Comparison of ENCODE assay signal across 11 cellular contexts in genomic region chr2:63101954-63102353, GRCh38. TPM values are rescaled to one million over a fixed set of nuclear protein-coding genes. Genes with fewer than 3 reads are reported as not detected.
"Had no signal": no experiment of that assay in that cellular context is flagged by ENCODE, and none has a peak within 500 bp of the region (broad histone marks: within the 10 kb centered on the region; RNA-seq: fewer than 3 reads in every experiment).

No MANE protein-coding gene starts in this region.

- DNase-seq: GM23248, GOT3, H7, H9, HCEC 1CT, HFFc6 had no signal

- H3K36me3 ChIP-seq: HAP-1 had no signal

- H3K27ac ChIP-seq: GM23248 had no signal

- H3K4me3 ChIP-seq: GM23248, GM23338, HAP-1 had no signal

- H2AFZ ChIP-seq: GM23248, GM23338 had no signal

- H3K9me3 ChIP-seq: HAP-1 had no signal

- H3K9ac ChIP-seq: GM23248 had no signal

- H3K4me1 ChIP-seq: HAP-1 had no signal

- ATAC-seq: GM23338, HCT116 had no signal

- H3K4me2 ChIP-seq: GM23338 had no signal

- FAIRE-seq: H1, H54 had no signal

RNA-seq across cellular contexts. Expression of gene OTX1, which starts 51.3 kb away (rescaled TPM):
- total RNA-seq: GM23248 had no signal
- polyA plus RNA-seq: GM23248 had no signal
